In the genomic region with DNA sequence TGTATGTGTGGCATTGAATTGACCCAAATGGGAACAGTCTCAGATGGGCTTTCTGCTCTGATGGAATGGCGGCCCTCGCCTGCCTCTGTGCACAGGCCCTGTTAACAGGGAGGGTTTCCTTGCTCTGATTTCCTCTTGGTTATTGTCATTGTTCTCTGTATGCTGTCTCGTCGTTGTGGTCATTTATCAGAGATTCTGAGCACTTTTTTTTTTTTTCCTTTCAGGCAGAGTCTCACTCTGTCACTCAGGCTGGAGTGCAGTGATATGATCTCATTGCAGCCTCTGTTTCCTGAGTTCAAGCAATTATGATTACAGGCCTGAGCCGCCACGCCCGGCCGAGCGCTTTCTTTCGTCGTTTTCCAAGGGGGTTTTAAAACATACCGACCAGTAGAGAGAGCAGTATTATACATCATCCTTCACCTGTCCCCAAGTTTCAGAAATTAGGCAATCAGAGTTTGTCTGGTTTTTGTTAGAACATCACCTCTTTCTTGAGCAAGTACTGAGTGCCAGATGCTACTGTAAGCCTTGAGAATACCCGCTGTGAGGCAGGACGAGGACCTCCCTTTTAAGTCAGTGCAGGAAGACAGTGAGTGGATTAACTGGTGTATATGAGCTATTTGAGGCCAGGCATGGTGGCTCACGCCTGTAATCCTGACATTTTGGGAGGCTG, we compare ENCODE assay signal across 1 cellular context.
A peak's percentile ranks its signal among the peaks of the same experiment; 100 is the strongest.
TF ChIP-seq lines count a peak whose summit lies in the region.

No MANE protein-coding gene starts in this region.

TF ChIP-seq in HEK293, 187 proteins besides CTCF, POLR2A, EP300 and RAD21 (continued from another document):
- TF ChIP-seq ZNF280D (tag by site-specific recombination; IDR thresholded peaks at IDR 0.05) (no peak), ZNF623 (tag by site-specific recombination; IDR thresholded peaks at IDR 0.05) (no peak), SP7 (tag by site-specific recombination; IDR thresholded peaks at IDR 0.05) (peak; percentile 80), OSR2 (tag by site-specific recombination; IDR thresholded peaks at IDR 0.05) (peak; percentile 75), RBAK (tag by site-specific recombination; IDR thresholded peaks at IDR 0.05) (no peak), ZNF311 (tag by site-specific recombination; IDR thresholded peaks at IDR 0.05; ENCODE audit: borderline replicate concordance) (no peak), ZNF785 (tag by site-specific recombination; IDR thresholded peaks at IDR 0.05) (no peak), ZNF792 (tag by site-specific recombination; IDR thresholded peaks at IDR 0.05) (no peak), GLIS2 (tag by site-specific recombination; IDR thresholded peaks at IDR 0.05) (no peak), ZNF560 (tag by site-specific recombination; IDR thresholded peaks at IDR 0.05; ENCODE audit: borderline replicate concordance) (no peak), ATF2 (tag by site-specific recombination; IDR thresholded peaks at IDR 0.05; ENCODE audit: low read depth) (no peak), ZEB2 (tag by site-specific recombination; IDR thresholded peaks at IDR 0.05) (peak; percentile 51; the same call in 1 of the 2 replicates), ZNF302 (tag by site-specific recombination; IDR thresholded peaks at IDR 0.05; ENCODE audit: low read depth) (no peak), ZNF555 (tag by site-specific recombination; conservative IDR thresholded peaks at IDR 0.05) (no peak), ZNF629 (tag by site-specific recombination; IDR thresholded peaks at IDR 0.05) (peak; percentile 58; the same call in 1 of the 2 replicates), ZNF664 (tag by site-specific recombination; IDR thresholded peaks at IDR 0.05) (peak; percentile 98), PRDM1 (tag by site-specific recombination; IDR thresholded peaks at IDR 0.05) (peak; percentile 62)
- TF ChIP-seq, protein P1, sequence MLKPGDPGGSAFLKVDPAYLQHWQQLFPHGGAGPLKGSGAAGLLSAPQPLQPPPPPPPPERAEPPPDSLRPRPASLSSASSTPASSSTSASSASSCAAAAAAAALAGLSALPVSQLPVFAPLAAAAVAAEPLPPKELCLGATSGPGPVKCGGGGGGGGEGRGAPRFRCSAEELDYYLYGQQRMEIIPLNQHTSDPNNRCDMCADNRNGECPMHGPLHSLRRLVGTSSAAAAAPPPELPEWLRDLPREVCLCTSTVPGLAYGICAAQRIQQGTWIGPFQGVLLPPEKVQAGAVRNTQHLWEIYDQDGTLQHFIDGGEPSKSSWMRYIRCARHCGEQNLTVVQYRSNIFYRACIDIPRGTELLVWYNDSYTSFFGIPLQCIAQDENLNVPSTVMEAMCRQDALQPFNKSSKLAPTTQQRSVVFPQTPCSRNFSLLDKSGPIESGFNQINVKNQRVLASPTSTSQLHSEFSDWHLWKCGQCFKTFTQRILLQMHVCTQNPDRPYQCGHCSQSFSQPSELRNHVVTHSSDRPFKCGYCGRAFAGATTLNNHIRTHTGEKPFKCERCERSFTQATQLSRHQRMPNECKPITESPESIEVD (tag by site-specific recombination; IDR thresholded peaks at IDR 0.05) = peak; percentile 46; the same call in 1 of the 2 replicates
- TF ChIP-seq, protein P2, sequence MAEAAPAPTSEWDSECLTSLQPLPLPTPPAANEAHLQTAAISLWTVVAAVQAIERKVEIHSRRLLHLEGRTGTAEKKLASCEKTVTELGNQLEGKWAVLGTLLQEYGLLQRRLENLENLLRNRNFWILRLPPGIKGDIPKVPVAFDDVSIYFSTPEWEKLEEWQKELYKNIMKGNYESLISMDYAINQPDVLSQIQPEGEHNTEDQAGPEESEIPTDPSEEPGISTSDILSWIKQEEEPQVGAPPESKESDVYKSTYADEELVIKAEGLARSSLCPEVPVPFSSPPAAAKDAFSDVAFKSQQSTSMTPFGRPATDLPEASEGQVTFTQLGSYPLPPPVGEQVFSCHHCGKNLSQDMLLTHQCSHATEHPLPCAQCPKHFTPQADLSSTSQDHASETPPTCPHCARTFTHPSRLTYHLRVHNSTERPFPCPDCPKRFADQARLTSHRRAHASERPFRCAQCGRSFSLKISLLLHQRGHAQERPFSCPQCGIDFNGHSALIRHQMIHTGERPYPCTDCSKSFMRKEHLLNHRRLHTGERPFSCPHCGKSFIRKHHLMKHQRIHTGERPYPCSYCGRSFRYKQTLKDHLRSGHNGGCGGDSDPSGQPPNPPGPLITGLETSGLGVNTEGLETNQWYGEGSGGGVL (tag by site-specific recombination; IDR thresholded peaks at IDR 0.05) = no peak
